In genomic region chr3:184316792-184317191, GRCh38 we compare ENCODE assay signal across 11 cellular contexts. TPM values are rescaled to one million over a fixed set of nuclear protein-coding genes. Genes with fewer than 3 reads are reported as not detected.
DNase-seq lines count a peak whose midpoint lies in the region; ATAC-seq and TF ChIP-seq lines count a peak whose summit lies in the region.
"Had no signal": no experiment of that assay in that cellular context is flagged by ENCODE, and none has a peak within 500 bp of the region (broad histone marks: within the 10 kb centered on the region; RNA-seq: fewer than 3 reads in every experiment).

No MANE protein-coding gene starts in this region.

- H3K27me3 ChIP-seq in BJ (ENCODE audit: control insufficient read depth, insufficient read depth, low read length) (no peaks in the 10 kb centered on the region), Loucy (ENCODE audit: insufficient read depth, low read length, poor library complexity, severe bottlenecking) (no peaks in the 10 kb centered on the region)

- no peaks in the 10 kb centered on the region for H3K9me3 ChIP-seq in Loucy (ENCODE audit: insufficient read depth, low read depth, low read length)

- H3K36me3 ChIP-seq in BJ (ENCODE audit: control insufficient read depth, insufficient read depth, low read length) = peaks cover 23% of the 10 kb centered on the region
- H3K36me3 ChIP-seq in Loucy (ENCODE audit: insufficient read depth, low read length) = peaks cover 40% of the 10 kb centered on the region; the same call in 1 of the 2 replicates

- no peaks in the 10 kb centered on the region for H3K9me3 Mint-ChIP-seq in central memory CD8-positive, alpha-beta T cell
- H3K9me3 Mint-ChIP-seq in naive thymus-derived CD8-positive, alpha-beta T cell = no peaks in the 10 kb centered on the region

- peaks cover 40% of the 10 kb centered on the region for H3K36me3 Mint-ChIP-seq in central memory CD8-positive, alpha-beta T cell (ENCODE audit: insufficient read depth)
- peaks cover 0 to 47% (median 2%) of the 10 kb centered on the region in 3 donors for H3K36me3 Mint-ChIP-seq in naive thymus-derived CD8-positive, alpha-beta T cell

- peak overlapping the region; percentile 76 for H3K4me3 Mint-ChIP-seq in central memory CD8-positive, alpha-beta T cell
- peak overlapping the region; percentile 74 to 93 (median 79) for H3K4me3 Mint-ChIP-seq in naive thymus-derived CD8-positive, alpha-beta T cell

- H3K4me3 ChIP-seq in BJ (ENCODE audit: low read depth, low read length) (peak overlapping the region; percentile 94), Loucy (ENCODE audit: low read length, poor library complexity, severe bottlenecking) (peak overlapping the region; percentile 100)

- ATAC-seq in central memory CD8-positive, alpha-beta T cell (replicated peaks; ENCODE audit: extremely low read depth, poor library complexity, severe bottlenecking) = no peak
- ATAC-seq in naive thymus-derived CD8-positive, alpha-beta T cell = no peak

- DNase-seq in BJ (ENCODE audit: low read depth) = no peak
- DNase-seq in central memory CD8-positive, alpha-beta T cell (ENCODE audit: low spot score in 2 of 2) = no peak
- no peak for DNase-seq in naive thymus-derived CD8-positive, alpha-beta T cell
- no peak for DNase-seq in activated CD4-positive, CD25-positive, alpha-beta regulatory T cell treated with anti-CD3 and anti-CD28 coated beads, Interleukin-2, amount 50 U/mL, for 72 hours
- DNase-seq in NCI-H526 (lab: John Stamatoyannopoulos, UW) = no peak
- DNase-seq in NOMO-1 treated with DMSO at 0.1 percent for 48 hours (lab: John Stamatoyannopoulos, UW; ENCODE audit: unreplicated experiment) = no peak
- DNase-seq in stimulated activated CD8-positive, alpha-beta memory T cell treated with anti-CD3 and anti-CD28 coated beads, Interleukin-4, amount 100 ng/mL, for 48 hours = no peak
- DNase-seq: activated CD8-positive, alpha-beta memory T cell treated with anti-CD3 and anti-CD28 coated beads for 24 hours; KBM-7; midbrain had no signal

- no peak for TF ChIP-seq CTCF in BJ (IDR thresholded peaks at IDR 0.05; ENCODE audit: insufficient read depth, low read depth, low read length)
- TF ChIP-seq CTCF in Loucy (conservative IDR thresholded peaks at IDR 0.05; ENCODE audit: low read length) = no peak

- H3K79me2 ChIP-seq in Loucy (ENCODE audit: insufficient read depth, low read length) = peaks cover 73% of the 10 kb centered on the region

- peaks cover 70% of the 10 kb centered on the region for H4K20me1 ChIP-seq in Loucy (ENCODE audit: insufficient read depth, low read length, poor library complexity, severe bottlenecking)

- H3K27ac Mint-ChIP-seq in central memory CD8-positive, alpha-beta T cell (ENCODE audit: low read depth) = peak overlapping the region; percentile 84
- peak overlapping the region; percentile 78 to 95 (median 92) for H3K27ac Mint-ChIP-seq in naive thymus-derived CD8-positive, alpha-beta T cell

- no peak overlapping the region for H2AFZ ChIP-seq in Loucy (ENCODE audit: low read length)

- H3K9me2 ChIP-seq in Loucy (replicated peaks; ENCODE audit: low read depth, low read length) = no peaks in the 10 kb centered on the region

- peaks cover 29% of the 10 kb centered on the region for H3K4me1 ChIP-seq in Loucy (ENCODE audit: insufficient read depth, low read length, poor library complexity, severe bottlenecking)

- H3K4me2 ChIP-seq in Loucy (ENCODE audit: low read depth, low read length, poor library complexity, severe bottlenecking) = peak overlapping the region; percentile 99

- H3K27me3 Mint-ChIP-seq in central memory CD8-positive, alpha-beta T cell = no peaks in the 10 kb centered on the region
- no peaks in the 10 kb centered on the region for H3K27me3 Mint-ChIP-seq in naive thymus-derived CD8-positive, alpha-beta T cell

- POLR2A ChIA-PET in BJ (lab: Charles Lee) = no interaction called here
- POLR2A ChIA-PET in naive thymus-derived CD8-positive, alpha-beta T cell (lab: Charles Lee) = no interaction called here

- H3K4me1 Mint-ChIP-seq in central memory CD8-positive, alpha-beta T cell = peaks cover 39% of the 10 kb centered on the region
- H3K4me1 Mint-ChIP-seq in naive thymus-derived CD8-positive, alpha-beta T cell = peaks cover 20 to 41% (median 38%) of the 10 kb centered on the region in 4 donors

- no peaks in the 10 kb centered on the region for H3F3A ChIP-seq in Loucy (ENCODE audit: low read depth)

- CTCF ChIA-PET in BJ (lab: Yijun Ruan, JAX) = interaction anchor here (0.7 to 0.8 kb wide), 2 partner anchors 9 to 23 kb away, joined by 3 read pairs; no protein-coding TSS in a partner anchor

- peak overlapping the region; percentile 98 for H3K9ac ChIP-seq in Loucy (ENCODE audit: low read depth, low read length, poor library complexity, severe bottlenecking)

RNA-seq across cellular contexts. Expression of gene EIF4G1, which starts 2.4 kb away (rescaled TPM):
- polyA plus RNA-seq in BJ (2011; rRNA removed) = 222 and 370 TPM in 2 replicates
- 187 and 236 TPM in 2 replicates for polyA minus RNA-seq in BJ (2011; rRNA and poly(A)+ RNA removed)
- total RNA-seq in naive thymus-derived CD8-positive, alpha-beta T cell = 100 to 1,000 TPM; 220 to 229 TPM
- 10 to 100 TPM; 13.6 to 44.6 (median 21.1) TPM for polyA plus RNA-seq in naive thymus-derived CD8-positive, alpha-beta T cell

RNA-seq across cellular contexts. Expression of gene PSMD2, which starts 17.8 kb away (rescaled TPM):
- 262 and 330 TPM in 2 replicates for polyA plus RNA-seq in BJ (2011; rRNA removed)
- polyA minus RNA-seq in BJ (2011; rRNA and poly(A)+ RNA removed) = 366 and 510 TPM in 2 replicates
- 100 to 1,000 TPM; 135 to 150 TPM for total RNA-seq in naive thymus-derived CD8-positive, alpha-beta T cell
- polyA plus RNA-seq in naive thymus-derived CD8-positive, alpha-beta T cell = 100 to 1,000 TPM; 167 to 183 (median 178) TPM

RNA-seq across cellular contexts. Expression of gene FAM131A, which starts 20.6 kb away (rescaled TPM):
- polyA plus RNA-seq in BJ (2011; rRNA removed) = 5.4 and 9.3 TPM in 2 replicates
- polyA minus RNA-seq in BJ (2011; rRNA and poly(A)+ RNA removed) = 7.7 and 8.1 TPM in 2 replicates
- total RNA-seq in naive thymus-derived CD8-positive, alpha-beta T cell = 1 to 10 TPM; 7.7 to 9.0 TPM
- 1 to 10 TPM in 2 of 3 donors, under 1 TPM in 1; 0.98 to 1.8 (median 1.0) TPM for polyA plus RNA-seq in naive thymus-derived CD8-positive, alpha-beta T cell

RNA-seq across cellular contexts. Expression of gene ECE2, which starts 41.0 kb away (rescaled TPM):
- not detected in 2 replicates for polyA plus RNA-seq in BJ (2011; rRNA removed)
- not detected in 2 replicates for polyA minus RNA-seq in BJ (2011; rRNA and poly(A)+ RNA removed)
- total RNA-seq in naive thymus-derived CD8-positive, alpha-beta T cell = not detected
- polyA plus RNA-seq in naive thymus-derived CD8-positive, alpha-beta T cell = not detected

RNA-seq across cellular contexts. Expression of gene CLCN2, which starts 44.6 kb away (rescaled TPM):
- polyA plus RNA-seq in BJ (2011; rRNA removed) = 1.6 and 2.6 TPM in 2 replicates
- 2.9 and 5.5 TPM in 2 replicates for polyA minus RNA-seq in BJ (2011; rRNA and poly(A)+ RNA removed)
- total RNA-seq in naive thymus-derived CD8-positive, alpha-beta T cell = 1 to 10 TPM; 5.2 to 6.3 TPM
- 1 to 10 TPM in 1 of 3 donors, under 1 TPM in 2; 0.12 to 1.1 (median 0.28) TPM for polyA plus RNA-seq in naive thymus-derived CD8-positive, alpha-beta T cell
